Comparison of ENCODE assay signal across 1 cellular context in the genomic region with DNA sequence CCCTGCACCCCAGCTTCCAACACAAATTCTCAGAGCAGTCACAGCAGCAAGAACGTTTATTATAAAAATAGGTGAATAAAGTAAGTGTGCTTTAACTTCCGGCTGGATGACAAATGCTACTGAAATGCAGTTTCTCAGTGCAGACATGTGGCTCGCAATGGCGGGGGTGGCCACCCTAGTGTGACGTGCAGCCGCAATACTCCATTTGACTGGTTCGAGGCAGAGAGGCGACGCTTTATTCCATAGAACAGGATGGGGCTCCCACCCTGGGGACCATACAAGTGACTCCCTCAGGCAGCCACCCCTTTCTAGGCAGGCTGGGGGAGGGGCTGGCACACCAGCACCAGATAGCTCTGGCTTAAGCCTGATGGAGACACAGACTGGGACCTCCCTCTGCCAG.
TF ChIP-seq lines count a peak whose summit lies in the region.

No MANE protein-coding gene starts in this region.

TF ChIP-seq in IMR-90, 13 proteins besides CTCF, POLR2A, EP300 and RAD21:
- TF ChIP-seq SMC3 (IDR thresholded peaks at IDR 0.05; ENCODE audit: low read depth, low read length) (no peak), NFE2L2 (IDR thresholded peaks at IDR 0.05; ENCODE audit: low read depth, low read length) (no peak), FOS (IDR thresholded peaks at IDR 0.05; ENCODE audit: low read depth, low read length) (no peak), CHD1 (IDR thresholded peaks at IDR 0.05; ENCODE audit: low read depth, low read length) (no peak), RCOR1 (IDR thresholded peaks at IDR 0.05; ENCODE audit: insufficient replicate concordance, low read length) (no peak), MXI1 (IDR thresholded peaks at IDR 0.05; ENCODE audit: borderline replicate concordance, low read depth, low read length) (no peak), BHLHE40 (IDR thresholded peaks at IDR 0.05; ENCODE audit: low read depth, low read length) (no peak), RFX5 (IDR thresholded peaks at IDR 0.05; ENCODE audit: low read depth, low read length) (no peak), CEBPB (IDR thresholded peaks at IDR 0.05; ENCODE audit: low read depth, low read length) (no peak), MAFK (IDR thresholded peaks at IDR 0.05; ENCODE audit: low read depth, low read length) (no peak), ELK1 (IDR thresholded peaks at IDR 0.05; ENCODE audit: borderline replicate concordance, low read depth, low read length) (no peak), MAZ (IDR thresholded peaks at IDR 0.05; ENCODE audit: borderline replicate concordance, low read depth, low read length) (no peak)
- TF ChIP-seq, protein P1, sequence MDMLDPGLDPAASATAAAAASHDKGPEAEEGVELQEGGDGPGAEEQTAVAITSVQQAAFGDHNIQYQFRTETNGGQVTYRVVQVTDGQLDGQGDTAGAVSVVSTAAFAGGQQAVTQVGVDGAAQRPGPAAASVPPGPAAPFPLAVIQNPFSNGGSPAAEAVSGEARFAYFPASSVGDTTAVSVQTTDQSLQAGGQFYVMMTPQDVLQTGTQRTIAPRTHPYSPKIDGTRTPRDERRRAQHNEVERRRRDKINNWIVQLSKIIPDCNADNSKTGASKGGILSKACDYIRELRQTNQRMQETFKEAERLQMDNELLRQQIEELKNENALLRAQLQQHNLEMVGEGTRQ (IDR thresholded peaks at IDR 0.05; ENCODE audit: low read depth, low read length), result no peak; the same call in 1 of the 2 replicates
